In genomic region chr12:95796225-95796981, GRCh38 we compare ENCODE assay signal across 18 cellular contexts. TPM values are rescaled to one million over a fixed set of nuclear protein-coding genes. Genes with fewer than 3 reads are reported as not detected.
A peak's percentile ranks its signal among the peaks of the same experiment; 100 is the strongest.
DNase-seq lines count a peak whose midpoint lies in the region; ATAC-seq and TF ChIP-seq lines count a peak whose summit lies in the region.
"Had no signal": no experiment of that assay in that cellular context is flagged by ENCODE, and none has a peak within 500 bp of the region (broad histone marks: within the 10 kb centered on the region; RNA-seq: fewer than 3 reads in every experiment).

No MANE protein-coding gene starts in this region.

- TF ChIP-seq CTCF in WTC11 (IDR thresholded peaks at IDR 0.05): no peak

- ATAC-seq in WTC11 (no peak), HG03280 (IDR thresholded peaks at IDR 0.05; ENCODE audit: unreplicated experiment) (no peak), HG03108 (IDR thresholded peaks at IDR 0.05; ENCODE audit: unreplicated experiment) (no peak), GM21576 (IDR thresholded peaks at IDR 0.05; ENCODE audit: unreplicated experiment) (no peak)
- ATAC-seq in stimulated activated effector memory CD8-positive, alpha-beta T cell treated with anti-CD3 and anti-CD28 coated beads, Interleukin-12 subunit alpha, Interleukin-12 subunit beta, amount 100 ng/mL, for 72 hours: peak; percentile 80
- ATAC-seq: GM12878, heart right ventricle had no signal

- H3K27ac Mint-ChIP-seq in WTC11: no peak overlapping the region
- no peak overlapping the region for H3K27ac Mint-ChIP-seq in stimulated activated effector memory CD8-positive, alpha-beta T cell treated with anti-CD3 and anti-CD28 coated beads, Interleukin-12 subunit alpha, Interleukin-12 subunit beta, amount 100 ng/mL, for 72 hours
- H3K27ac Mint-ChIP-seq: activated naive CD8-positive, alpha-beta T cell had no signal

- no peaks in the 10 kb centered on the region for H3K36me3 Mint-ChIP-seq in WTC11
- no peaks in the 10 kb centered on the region for H3K36me3 Mint-ChIP-seq in stimulated activated effector memory CD8-positive, alpha-beta T cell treated with anti-CD3 and anti-CD28 coated beads, Interleukin-12 subunit alpha, Interleukin-12 subunit beta, amount 100 ng/mL, for 72 hours
- H3K36me3 Mint-ChIP-seq: activated naive CD8-positive, alpha-beta T cell had no signal

- POLR2A ChIA-PET in WTC11 (lab: Charles Lee): no interaction called here

- CTCF ChIA-PET in WTC11 (lab: Charles Lee): interaction anchor here (1.4 kb wide), 1 partner anchor 18 kb away, joined by 4 read pairs; no protein-coding TSS in a partner anchor

- no peaks in the 10 kb centered on the region for H3K9me3 Mint-ChIP-seq in WTC11
- no peaks in the 10 kb centered on the region for H3K9me3 Mint-ChIP-seq in stimulated activated effector memory CD8-positive, alpha-beta T cell treated with anti-CD3 and anti-CD28 coated beads, Interleukin-12 subunit alpha, Interleukin-12 subunit beta, amount 100 ng/mL, for 72 hours

- peaks cover 37% of the 10 kb centered on the region for H3K27me3 Mint-ChIP-seq in WTC11 (ENCODE audit: low read depth)

- DNase-seq in HT-29 (ENCODE audit: low spot score) (peak; percentile 29), WTC11 (ENCODE audit: low spot score) (no peak), kidney glomerular epithelial cell (lab: John Stamatoyannopoulos, UW) (peak; percentile 51), AG08396 (ENCODE audit: low spot score) (no peak)
- DNase-seq in stimulated activated effector memory CD8-positive, alpha-beta T cell treated with anti-CD3 and anti-CD28 coated beads, Interleukin-12 subunit alpha, Interleukin-12 subunit beta, amount 100 ng/mL, for 72 hours (ENCODE audit: low spot score in 2 of 2): no peak
- DNase-seq: activated T-cell treated with anti-CD3 and anti-CD28 coated beads, Interleukin-2, amount 50 U/mL, for 1 hour; brain microvascular endothelial cell; GDM1; heart right ventricle; Kasumi-1; NCI-H1436 treated with DMSO at 0.1 percent for 48 hours; pancreas; stimulated activated CD4-positive, alpha-beta T cell treated with anti-CD3 and anti-CD28 coated beads, Interleukin-2, amount 100 ng/mL, for 48 hours had no signal

- no peak overlapping the region for H3K4me3 Mint-ChIP-seq in WTC11
- no peak overlapping the region for H3K4me3 Mint-ChIP-seq in stimulated activated effector memory CD8-positive, alpha-beta T cell treated with anti-CD3 and anti-CD28 coated beads, Interleukin-12 subunit alpha, Interleukin-12 subunit beta, amount 100 ng/mL, for 72 hours
- H3K4me3 Mint-ChIP-seq: activated naive CD8-positive, alpha-beta T cell had no signal

- H3K4me1 Mint-ChIP-seq in WTC11: peaks cover 10% of the 10 kb centered on the region
- H3K4me1 Mint-ChIP-seq in stimulated activated effector memory CD8-positive, alpha-beta T cell treated with anti-CD3 and anti-CD28 coated beads, Interleukin-12 subunit alpha, Interleukin-12 subunit beta, amount 100 ng/mL, for 72 hours: peaks cover 17% of the 10 kb centered on the region

TF ChIP-seq in WTC11, 78 proteins besides CTCF, POLR2A, EP300 and RAD21:
- TF ChIP-seq GABPB1 (CRISPR knock-in tag; IDR thresholded peaks at IDR 0.05): peak; percentile 56; the same call in 1 of the 2 replicates
- no peak for TF ChIP-seq NR2C2 (CRISPR knock-in tag; IDR thresholded peaks at IDR 0.05)
TF ChIP-seq in WTC11: peak in this region for 1.

RNA-seq across cellular contexts. Expression of gene NTN4, which starts 5.8 kb away (rescaled TPM):
- 17.1 and 18.1 TPM in 2 replicates for total RNA-seq in HT-29 (2014; rRNA removed; shearing (Covaris generic))
- total RNA-seq in WTC11 (2021): 1.9 to 2.7 TPM (median 2.1 TPM) in 3 replicates

Comparison
In these comparisons a context has a peak if more than half of its experiments do, and no peak if none do; other contexts are left out.
1. DNase-seq: peak in HT-29 (single experiment) and kidney glomerular epithelial cell (single experiment); none in WTC11 (single experiment), stimulated activated effector memory CD8-positive, alpha-beta T cell treated with anti-CD3 and anti-CD28 coated beads, Interleukin-12 subunit alpha, Interleukin-12 subunit beta, amount 100 ng/mL, for 72 hours (0 of 2) and AG08396 (single experiment).